Comparison of ENCODE assay signal across 20 cellular contexts in genomic region chr9:27602954-27603353, GRCh38.
"Had no signal": no experiment of that assay in that cellular context is flagged by ENCODE, and none has a peak within 500 bp of the region (broad histone marks: within the 10 kb centered on the region; RNA-seq: fewer than 3 reads in every experiment).

No MANE protein-coding gene starts in this region.

- H3K36me3 ChIP-seq: breast epithelium, esophagus squamous epithelium, heart right ventricle, left lung, thoracic aorta had no signal

- H3K9me3 Mint-ChIP-seq: activated B cell treated with CpG ODN at 0.5 μM for 24 hours; activated naive CD8-positive, alpha-beta T cell treated with anti-CD3 and anti-CD28 coated beads for 36 hours; central memory CD8-positive, alpha-beta T cell; endodermal cell; natural killer cell; T-helper 1 cell treated with Interleukin-12 subunit alpha and Interleukin-12 subunit beta and Interleukin-4 antibody, amounts not matched to agents 30 μg/mL and 1 μg/mL, for 36 hours had no signal

- H3K4me1 ChIP-seq: breast epithelium had no signal

- H3K4me3 ChIP-seq: breast epithelium, esophagus squamous epithelium, heart right ventricle, left lung, thoracic aorta had no signal

- H3K4me3 Mint-ChIP-seq: activated B cell treated with CpG ODN at 0.5 μM for 24 hours; activated CD4-positive, alpha-beta T cell treated with anti-CD3 and anti-CD28 coated beads for 36 hours; activated naive CD8-positive, alpha-beta T cell treated with anti-CD3 and anti-CD28 coated beads for 36 hours; central memory CD8-positive, alpha-beta T cell; endodermal cell; natural killer cell; T-helper 1 cell treated with Interleukin-12 subunit alpha and Interleukin-12 subunit beta and Interleukin-4 antibody, amounts not matched to agents 30 μg/mL and 1 μg/mL, for 36 hours had no signal

- H3K4me1 Mint-ChIP-seq: activated CD4-positive, alpha-beta T cell treated with anti-CD3 and anti-CD28 coated beads for 36 hours; activated naive CD8-positive, alpha-beta T cell treated with anti-CD3 and anti-CD28 coated beads for 36 hours; central memory CD8-positive, alpha-beta T cell; natural killer cell had no signal

- H3K27me3 Mint-ChIP-seq: activated B cell treated with CpG ODN at 0.5 μM for 24 hours; activated naive CD8-positive, alpha-beta T cell treated with anti-CD3 and anti-CD28 coated beads for 36 hours had no signal

- H3K36me3 Mint-ChIP-seq: activated naive CD8-positive, alpha-beta T cell treated with anti-CD3 and anti-CD28 coated beads for 36 hours; natural killer cell had no signal

- H3K27ac ChIP-seq: breast epithelium, esophagus squamous epithelium, thoracic aorta had no signal

- H3K27me3 ChIP-seq: breast epithelium, esophagus squamous epithelium, heart right ventricle, left lung had no signal

- H3K9me3 ChIP-seq: breast epithelium, esophagus squamous epithelium, heart right ventricle, left lung, thoracic aorta had no signal

- H3K27ac Mint-ChIP-seq: activated B cell treated with CpG ODN at 0.5 μM for 24 hours; activated CD4-positive, alpha-beta T cell treated with anti-CD3 and anti-CD28 coated beads for 36 hours; activated naive CD8-positive, alpha-beta T cell treated with anti-CD3 and anti-CD28 coated beads for 36 hours; endodermal cell; natural killer cell; T-helper 1 cell treated with Interleukin-12 subunit alpha and Interleukin-12 subunit beta and Interleukin-4 antibody, amounts not matched to agents 30 μg/mL and 1 μg/mL, for 36 hours had no signal

- DNase-seq: activated B cell treated with CpG ODN at 0.5 μM for 24 hours; activated CD4-positive, alpha-beta T cell treated with anti-CD3 and anti-CD28 coated beads for 36 hours; activated CD4-positive, alpha-beta T cell treated with anti-CD3 and anti-CD28 coated beads, Interleukin-2, amount 50 U/mL, for 4 hours; activated CD8-positive, alpha-beta memory T cell treated with anti-CD3 and anti-CD28 coated beads, Interleukin-2, amount 50 U/mL, for 48 hours; activated naive CD4-positive, alpha-beta T cell treated with Interleukin-2 at 50 U/mL for 16 hours; activated naive CD8-positive, alpha-beta T cell treated with anti-CD3 and anti-CD28 coated beads for 36 hours; activated T-cell treated with anti-CD3 and anti-CD28 coated beads, Interleukin-2, amount 50 U/mL, for 48 hours; amniotic stem cell; endodermal cell; esophagus squamous epithelium; heart right ventricle; left lung; natural killer cell; stimulated activated CD4-positive, alpha-beta T cell treated with anti-CD3 and anti-CD28 coated beads, Interleukin-2, amount 100 ng/mL, for 48 hours; stimulated activated naive CD4-positive, alpha-beta T cell treated with Interleukin-2 at 50 U/mL for 16 hours; T1000 had no signal
